ENCODE assay signal across 20 cellular contexts in genomic region chr11:10902756-10903155, GRCh38. TPM values are rescaled to one million over a fixed set of nuclear protein-coding genes. Genes with fewer than 3 reads are reported as not detected.
DNase-seq lines count a peak whose midpoint lies in the region; ATAC-seq, FAIRE-seq and TF ChIP-seq lines count a peak whose summit lies in the region.
"Had no signal": no experiment of that assay in that cellular context is flagged by ENCODE, and none has a peak within 500 bp of the region (broad histone marks: within the 10 kb centered on the region; RNA-seq: fewer than 3 reads in every experiment).

No MANE protein-coding gene starts in this region.

- no peak for DNase-seq in Caco-2
- DNase-seq in RWPE1 (ENCODE audit: low spot score), result no peak
- peak in 1 of 2 donors; percentile 31 for DNase-seq in foreskin keratinocyte
- no peak for DNase-seq in T-helper 1 cell
- DNase-seq in GM12891 (ENCODE audit: insufficient read length, low spot score), result no peak
- no peak for DNase-seq in NCI-H2081 treated with DMSO at 0.1 percent for 48 hours (lab: John Stamatoyannopoulos, UW)
- DNase-seq: activated CD4-positive, alpha-beta T cell treated with anti-CD3 and anti-CD28 coated beads, Interleukin-2, amount 10 ng/mL, durations not matched to agents 24 days and 14 days; activated effector memory CD4-positive, alpha-beta T cell treated with Interleukin-2 at 50 U/mL for 16 hours; brain microvascular endothelial cell; CD4-positive, alpha-beta T cell; foreskin melanocyte; GF-D8; NCI-H1436 treated with DMSO at 0.1 percent for 48 hours; NCI-H226; NCI-H82; stimulated activated CD4-positive, alpha-beta T cell treated with anti-CD3 and anti-CD28 coated beads, Interleukin-4, amount 100 ng/mL, for 4 hours had no signal

- H3K36me3 Mint-ChIP-seq in Caco-2 (ENCODE audit: insufficient read depth, unreplicated experiment), result peaks cover 5% of the 10 kb centered on the region

- TF ChIP-seq CTCF in Caco-2 (IDR thresholded peaks at IDR 0.05; ENCODE audit: insufficient read depth in 1 of 2, low read depth in 1 of 2, low read length in 1 of 2, severe bottlenecking in 1 of 2, unreplicated experiment in 1 of 2) (no peak), RWPE1 (conservative IDR thresholded peaks at IDR 0.05; ENCODE audit: low read depth) (no peak), foreskin keratinocyte (conservative IDR thresholded peaks at IDR 0.05) (no peak)

- H3K36me3 ChIP-seq in Caco-2 (ENCODE audit: control insufficient read depth, insufficient read depth, low read length), result no peaks in the 10 kb centered on the region
- H3K36me3 ChIP-seq: brain microvascular endothelial cell had no signal

- no peak for FAIRE-seq in GM12891 (lab: Jason Lieb, UNC)
- FAIRE-seq: GM12878, TTC549 had no signal

- H3K27ac Mint-ChIP-seq in Caco-2 (ENCODE audit: unreplicated experiment), result peak overlapping the region; percentile 86
- H3K27ac Mint-ChIP-seq: activated CD4-positive, alpha-beta T cell treated with anti-CD3 and anti-CD28 coated beads, Interleukin-2, amount 10 ng/mL, durations not matched to agents 24 days and 14 days; CD4-positive, alpha-beta T cell had no signal

- POLR2A ChIA-PET in Caco-2 (lab: Charles Lee), result interaction anchor here (0.7 kb wide), 1 partner anchor 94 kb away, joined by 3 read pairs; no protein-coding TSS in a partner anchor
- POLR2A ChIA-PET in RWPE1 (lab: Yijun Ruan, JAX; ENCODE audit: low non-redundant PET), result no interaction called here

- H3K4me1 ChIP-seq in Caco-2, result peaks cover 39% of the 10 kb centered on the region
- peaks cover 32% of the 10 kb centered on the region for H3K4me1 ChIP-seq in foreskin keratinocyte

- H3K9me3 ChIP-seq in Caco-2, result no peaks in the 10 kb centered on the region

- no peak overlapping the region for H3K4me3 ChIP-seq in Caco-2 (ENCODE audit: low read depth, low read length)
- H3K4me3 ChIP-seq in skin epidermis, result no peak overlapping the region
- H3K4me3 ChIP-seq: GM12878 had no signal

- CTCF ChIA-PET in Caco-2 (lab: Charles Lee), result no interaction called here
- CTCF ChIA-PET in RWPE1 (lab: Yijun Ruan, JAX), result interaction anchor here (0.5 kb wide), 1 partner anchor 82 kb away, joined by 3 read pairs; no protein-coding TSS in a partner anchor

- H3K4me1 Mint-ChIP-seq in Caco-2 (ENCODE audit: low read depth, unreplicated experiment), result peaks cover 53% of the 10 kb centered on the region

- H3K27ac ChIP-seq in RWPE1 (peak overlapping the region; percentile 80), foreskin keratinocyte (peak overlapping the region; percentile 16), skin epidermis (peak overlapping the region in 18 of 21 experiments; percentile 21 to 98 (median 92))
- H3K27ac ChIP-seq: brain microvascular endothelial cell had no signal

- no TSS peak for BruUV-seq in Caco-2 (replicated peaks; lab: Mats Ljungman, UMichigan)

- no peak for ATAC-seq in foreskin keratinocyte
- no peak for ATAC-seq in HG03025 (IDR thresholded peaks at IDR 0.05; ENCODE audit: low FRiP score, unreplicated experiment)
- ATAC-seq: GM12878 had no signal

- no peaks in the 10 kb centered on the region for H3K9me3 Mint-ChIP-seq in Caco-2 (ENCODE audit: unreplicated experiment)
- H3K9me3 Mint-ChIP-seq: activated CD4-positive, alpha-beta T cell treated with anti-CD3 and anti-CD28 coated beads, Interleukin-2, amount 10 ng/mL, durations not matched to agents 24 days and 14 days; CD4-positive, alpha-beta T cell had no signal

- H3K27me3 ChIP-seq in Caco-2 (replicated peaks; ENCODE audit: control insufficient read depth, insufficient read depth, low read length) (no peaks in the 10 kb centered on the region), foreskin keratinocyte (no peaks in the 10 kb centered on the region)
- H3K27me3 ChIP-seq: brain microvascular endothelial cell had no signal

- no peak for TF ChIP-seq POLR2A in GM12891 (IDR thresholded peaks at IDR 0.05; ENCODE audit: low read depth, low read length)

- no peak overlapping the region for H3K4me3 Mint-ChIP-seq in Caco-2 (ENCODE audit: unreplicated experiment)
- H3K4me3 Mint-ChIP-seq: activated CD4-positive, alpha-beta T cell treated with anti-CD3 and anti-CD28 coated beads, Interleukin-2, amount 10 ng/mL, durations not matched to agents 24 days and 14 days; CD4-positive, alpha-beta T cell had no signal

- no peaks in the 10 kb centered on the region for H3K27me3 Mint-ChIP-seq in Caco-2 (ENCODE audit: insufficient read depth, unreplicated experiment)

- intact Hi-C loops in Caco-2 (cut with micrococcal nuclease; ENCODE audit: unreplicated experiment), result no loop called here

TF ChIP-seq in GM12891, 5 proteins besides CTCF, POLR2A, EP300 and RAD21:
- TF ChIP-seq TAF1 (IDR thresholded peaks at IDR 0.05; ENCODE audit: low read depth, low read length), result no peak
- TF ChIP-seq PAX5 (IDR thresholded peaks at IDR 0.05; ENCODE audit: insufficient read depth, low read length, severe bottlenecking), result no peak
- TF ChIP-seq POLR2AphosphoS5 (IDR thresholded peaks at IDR 0.05; ENCODE audit: low read depth, low read length), result no peak
- TF ChIP-seq SPI1 (IDR thresholded peaks at IDR 0.05; ENCODE audit: low read depth, low read length), result no peak
- TF ChIP-seq POU2F2 (IDR thresholded peaks at IDR 0.05; ENCODE audit: low read depth, low read length), result no peak

RNA-seq across cellular contexts. Expression of gene ZBED5, which starts 44.9 kb away (rescaled TPM):
- 42.1 and 53.2 TPM in 2 replicates for total RNA-seq in Caco-2 (2022)
- total RNA-seq in foreskin keratinocyte, result 30.0 and 32.3 TPM in 2 replicates
- polyA plus RNA-seq in foreskin keratinocyte, result 11.7 and 12.8 TPM in 2 replicates
- 21.0 TPM for polyA plus RNA-seq in GM12891 (2012; ENCODE audit: low read depth, missing spikeins)

Comparison
In these comparisons a context has a peak if more than half of its experiments do, and no peak if none do; other contexts are left out.
1. H3K27ac ChIP-seq: peak in every context shown above with its lines; median percentile 92 in skin epidermis; 80 in RWPE1; 16 in foreskin keratinocyte.